ENCODE assay signal across 25 cellular contexts in the genomic region with DNA sequence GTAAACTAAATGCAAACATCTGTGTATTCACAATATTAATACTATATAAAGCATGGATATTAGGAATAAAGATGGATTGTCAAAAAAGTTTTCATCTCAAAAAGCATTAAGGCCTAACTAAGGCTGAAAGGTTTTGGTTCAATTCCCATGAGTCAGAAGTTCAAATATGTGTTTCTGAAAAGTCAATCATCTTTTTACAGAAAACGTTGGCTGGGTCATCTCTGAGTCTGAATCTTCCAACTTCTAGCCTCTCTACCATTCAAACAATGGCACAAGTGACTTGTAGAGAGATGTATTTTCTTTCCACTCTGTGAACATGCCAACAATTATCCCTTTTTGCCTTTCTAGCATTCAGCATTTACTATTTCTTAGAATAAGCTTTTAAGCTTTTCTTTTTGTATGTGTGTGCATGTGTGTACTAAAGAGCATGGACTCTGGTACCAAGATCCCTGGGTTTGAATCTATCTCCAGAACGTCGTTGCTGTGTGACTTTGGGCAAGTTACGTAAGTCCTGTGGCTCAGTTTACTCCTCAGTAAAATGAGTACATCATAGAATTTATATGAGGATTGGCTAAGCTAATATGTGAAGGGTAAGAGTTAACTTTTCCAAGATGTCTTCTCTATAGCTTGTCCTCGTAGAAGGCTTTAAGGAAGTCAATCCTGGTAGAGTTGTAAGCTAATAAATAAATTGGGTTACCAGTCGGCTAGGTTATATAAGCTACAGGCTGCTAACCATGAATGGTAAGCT.
"Had no signal": no experiment of that assay in that cellular context is flagged by ENCODE, and none has a peak within 500 bp of the region (broad histone marks: within the 10 kb centered on the region; RNA-seq: fewer than 3 reads in every experiment).

No MANE protein-coding gene starts in this region.

- H3K27me3 Mint-ChIP-seq: memory B cell; naive thymus-derived CD4-positive, alpha-beta T cell; natural killer cell treated with Interleukin-12 subunit alpha and Interleukin-12 subunit beta and Interleukin-15 and Interleukin-18, amount 100 ng/mL, for 72 hours; stimulated activated memory B cell treated with anti-CD40 and anti-IgM and Interleukin-4, amounts not matched to agents 10 μg/mL and 1 μg/mL and 100 μg/mL, for 72 hours; stimulated activated naive CD8-positive, alpha-beta T cell treated with anti-CD3 and anti-CD28 coated beads, Interleukin-15, amount 100 ng/mL, for 72 hours; type B pancreatic cell had no signal

- H3K4me3 ChIP-seq: left lung, lung, mucosa of descending colon, ovary, prostate gland, smooth muscle cell, tibial nerve had no signal

- H3K9me3 ChIP-seq: left lung, mucosa of descending colon, ovary, prostate gland, tibial nerve had no signal

- H3K27ac ChIP-seq: left lung, ovary, prostate gland, tibial nerve had no signal

- FAIRE-seq: islet of Langerhans had no signal

- H3K4me2 ChIP-seq: smooth muscle cell had no signal

- H3K4me1 Mint-ChIP-seq: memory B cell; naive thymus-derived CD4-positive, alpha-beta T cell; stimulated activated memory B cell treated with anti-CD40 and anti-IgM and Interleukin-4, amounts not matched to agents 10 μg/mL and 1 μg/mL and 100 μg/mL, for 72 hours had no signal

- H3K4me1 ChIP-seq: left lung, prostate gland had no signal

- H3K36me3 Mint-ChIP-seq: memory B cell; naive thymus-derived CD4-positive, alpha-beta T cell; natural killer cell treated with Interleukin-12 subunit alpha and Interleukin-12 subunit beta and Interleukin-15 and Interleukin-18, amount 100 ng/mL, for 72 hours; stimulated activated memory B cell treated with anti-CD40 and anti-IgM and Interleukin-4, amounts not matched to agents 10 μg/mL and 1 μg/mL and 100 μg/mL, for 72 hours; type B pancreatic cell had no signal

- ATAC-seq: left cardiac atrium; left lung; mucosa of descending colon; naive thymus-derived CD4-positive, alpha-beta T cell; natural killer cell treated with Interleukin-12 subunit alpha and Interleukin-12 subunit beta and Interleukin-15 and Interleukin-18, amount 100 ng/mL, for 72 hours; right cardiac atrium; stimulated activated memory B cell treated with anti-CD40 and anti-IgM and Interleukin-4, amounts not matched to agents 10 μg/mL and 1 μg/mL and 100 μg/mL, for 72 hours; stimulated activated naive CD8-positive, alpha-beta T cell treated with anti-CD3 and anti-CD28 coated beads, Interleukin-15, amount 100 ng/mL, for 72 hours had no signal

- H3K9me3 Mint-ChIP-seq: memory B cell; natural killer cell treated with Interleukin-12 subunit alpha and Interleukin-12 subunit beta and Interleukin-15 and Interleukin-18, amount 100 ng/mL, for 72 hours; stimulated activated memory B cell treated with anti-CD40 and anti-IgM and Interleukin-4, amounts not matched to agents 10 μg/mL and 1 μg/mL and 100 μg/mL, for 72 hours; stimulated activated naive CD8-positive, alpha-beta T cell treated with anti-CD3 and anti-CD28 coated beads, Interleukin-15, amount 100 ng/mL, for 72 hours; type B pancreatic cell had no signal

- H3K36me3 ChIP-seq: left lung, ovary, prostate gland, tibial nerve had no signal

- H3K27ac Mint-ChIP-seq: memory B cell; naive thymus-derived CD4-positive, alpha-beta T cell; natural killer cell treated with Interleukin-12 subunit alpha and Interleukin-12 subunit beta and Interleukin-15 and Interleukin-18, amount 100 ng/mL, for 72 hours; stimulated activated memory B cell treated with anti-CD40 and anti-IgM and Interleukin-4, amounts not matched to agents 10 μg/mL and 1 μg/mL and 100 μg/mL, for 72 hours; stimulated activated naive CD8-positive, alpha-beta T cell treated with anti-CD3 and anti-CD28 coated beads, Interleukin-15, amount 100 ng/mL, for 72 hours; type B pancreatic cell had no signal

- DNase-seq: hippocampal formation; left cardiac atrium; left lung; midbrain; mucosa of descending colon; naive thymus-derived CD4-positive, alpha-beta T cell; ovary; retina; right cardiac atrium; stimulated activated CD4-positive, alpha-beta T cell treated with anti-CD3 and anti-CD28 coated beads, Interleukin-1b, Interleukin-23, amount 100 ng/mL, for 48 hours; stimulated activated CD4-positive, alpha-beta T cell treated with anti-CD3 and anti-CD28 coated beads, Interleukin-2, amount 100 ng/mL, for 48 hours; stimulated activated CD4-positive, alpha-beta T cell treated with anti-CD3 and anti-CD28 coated beads, Interleukin-4, amount 100 ng/mL, for 4 hours; stimulated activated CD8-positive, alpha-beta memory T cell treated with anti-CD3 and anti-CD28 coated beads, Interleukin-4, amount 100 ng/mL, for 48 hours; stimulated activated naive CD4-positive, alpha-beta T cell treated with Interleukin-2 at 50 U/mL for 16 hours; stimulated activated naive CD8-positive, alpha-beta T cell treated with anti-CD3 and anti-CD28 coated beads, Interleukin-15, amount 100 ng/mL, for 72 hours; substantia nigra had no signal

- H3K27me3 ChIP-seq: left lung, ovary, tibial nerve had no signal

- H3K4me3 Mint-ChIP-seq: memory B cell; naive thymus-derived CD4-positive, alpha-beta T cell; natural killer cell treated with Interleukin-12 subunit alpha and Interleukin-12 subunit beta and Interleukin-15 and Interleukin-18, amount 100 ng/mL, for 72 hours; stimulated activated memory B cell treated with anti-CD40 and anti-IgM and Interleukin-4, amounts not matched to agents 10 μg/mL and 1 μg/mL and 100 μg/mL, for 72 hours; stimulated activated naive CD8-positive, alpha-beta T cell treated with anti-CD3 and anti-CD28 coated beads, Interleukin-15, amount 100 ng/mL, for 72 hours; type B pancreatic cell had no signal
